26 cellular contexts compared by ENCODE assay signal in the genomic region with DNA sequence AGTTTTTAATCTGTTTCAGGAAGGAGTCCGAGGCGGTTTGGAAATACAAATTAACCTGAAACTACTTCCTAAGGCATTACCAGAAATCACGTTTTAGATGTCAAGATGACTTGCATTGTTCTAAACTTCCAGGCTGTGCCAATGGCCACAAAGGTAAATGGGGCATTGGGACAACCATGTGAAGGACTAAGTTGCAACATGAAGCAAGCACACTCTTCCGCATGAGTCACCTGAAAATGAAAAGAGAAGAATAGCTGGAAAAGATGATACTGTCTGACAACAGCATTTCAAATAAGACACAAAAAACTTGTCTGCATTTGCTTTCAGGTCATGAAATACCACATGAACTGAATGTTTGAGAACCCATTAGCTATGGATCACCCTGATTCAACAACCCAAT.
DNase-seq lines count a peak whose midpoint lies in the region; ATAC-seq and TF ChIP-seq lines count a peak whose summit lies in the region.
"Had no signal": no experiment of that assay in that cellular context is flagged by ENCODE, and none has a peak within 500 bp of the region (broad histone marks: within the 10 kb centered on the region; RNA-seq: fewer than 3 reads in every experiment).

No MANE protein-coding gene starts in this region.

- H3K4me3 ChIP-seq in endodermal cell (ENCODE audit: low read length) (no peak overlapping the region), mesenchymal stem cell (ENCODE audit: insufficient read depth in 1 of 2, low read depth in 1 of 2, low read length in 2 of 2) (no peak overlapping the region)
- H3K4me3 ChIP-seq: cardiac muscle cell, coronary artery had no signal

- peaks cover 14% of the 10 kb centered on the region for H3K4me1 ChIP-seq in endodermal cell (ENCODE audit: control insufficient read depth, insufficient read depth, low read length)
- H3K4me1 ChIP-seq in mesenchymal stem cell (ENCODE audit: control insufficient read depth, insufficient read depth, low read depth, low read length) = peaks cover 4% of the 10 kb centered on the region

- H3K18ac ChIP-seq in mesenchymal stem cell (ENCODE audit: low read depth in 1 of 2, low read length in 2 of 2) = peak overlapping the region; percentile 34 to 94

- H3K4me1 Mint-ChIP-seq in endodermal cell (peaks cover 15% of the 10 kb centered on the region), T-helper 17 cell (no peaks in the 10 kb centered on the region)
- H3K4me1 Mint-ChIP-seq: activated CD4-positive, alpha-beta memory T cell treated with anti-CD3 and anti-CD28 coated beads, Interleukin-2, amount 10 ng/mL, durations not matched to agents 7 days and 5 days; CD4-positive, CD25-positive, alpha-beta regulatory T cell had no signal

- no peak overlapping the region for H3K14ac ChIP-seq in mesenchymal stem cell (ENCODE audit: low read length in 2 of 2)

- CTCF ChIA-PET in RWPE1 (lab: Yijun Ruan, JAX) = no interaction called here

- H3K4me3 Mint-ChIP-seq in endodermal cell = no peak overlapping the region
- H3K4me3 Mint-ChIP-seq in T-helper 17 cell = no peak overlapping the region
- H3K4me3 Mint-ChIP-seq: activated CD4-positive, alpha-beta memory T cell treated with anti-CD3 and anti-CD28 coated beads, Interleukin-2, amount 10 ng/mL, durations not matched to agents 7 days and 5 days; CD4-positive, CD25-positive, alpha-beta regulatory T cell; immature natural killer cell; natural killer cell treated with Interleukin-12 subunit alpha and Interleukin-12 subunit beta and Interleukin-15 and Interleukin-18, amount 100 ng/mL, for 72 hours had no signal

- H3K36me3 Mint-ChIP-seq in endodermal cell (ENCODE audit: low read depth) (no peaks in the 10 kb centered on the region), T-helper 17 cell (ENCODE audit: low read depth) (no peaks in the 10 kb centered on the region)
- H3K36me3 Mint-ChIP-seq: activated naive CD4-positive, alpha-beta T cell treated with anti-CD3 and anti-CD28 coated beads, Interleukin-2, amount 50 U/mL, for 72 hours; CD4-positive, CD25-positive, alpha-beta regulatory T cell; immature natural killer cell; natural killer cell treated with Interleukin-12 subunit alpha and Interleukin-12 subunit beta and Interleukin-15 and Interleukin-18, amount 100 ng/mL, for 72 hours had no signal

- H2AK5ac ChIP-seq in mesenchymal stem cell (ENCODE audit: low read length, severe bottlenecking) = peak overlapping the region; percentile 87

- H2BK15ac ChIP-seq in mesenchymal stem cell (ENCODE audit: low read depth, poor library complexity, severe bottlenecking) = no peak overlapping the region

- no peak overlapping the region for H4K8ac ChIP-seq in mesenchymal stem cell (ENCODE audit: low read length)

- H3K9me3 Mint-ChIP-seq in endodermal cell = peaks cover 8% of the 10 kb centered on the region
- H3K9me3 Mint-ChIP-seq: activated CD4-positive, alpha-beta memory T cell treated with anti-CD3 and anti-CD28 coated beads, Interleukin-2, amount 10 ng/mL, durations not matched to agents 7 days and 5 days; activated T-helper 2 cell treated with anti-CD3 and anti-CD28 coated beads, Interferon-gamma antibody, Interleukin-2, Interleukin-4, amounts not matched to agents 10 μg/mL and 5 μg/mL and 100 μg/mL, durations not matched to agents 14 hours and 24 hours and 36 hours; natural killer cell treated with Interleukin-12 subunit alpha and Interleukin-12 subunit beta and Interleukin-15 and Interleukin-18, amount 100 ng/mL, for 72 hours had no signal

- WGBS in endodermal cell (ENCODE audit: insufficient coverage in 1 of 2, insufficient read length in 1 of 2), 2 experiments = 85 to 100% methylated on average over 4 of the region's 4 CpGs
- 98% methylated on average over 4 of the region's 4 CpGs for WGBS in mesenchymal stem cell

- H3K4ac ChIP-seq in mesenchymal stem cell (ENCODE audit: low read depth in 1 of 2, low read length in 2 of 2) = peak overlapping the region; percentile 57 to 96

- H3K27me3 Mint-ChIP-seq in endodermal cell (ENCODE audit: insufficient read depth) (peaks cover 8% of the 10 kb centered on the region), T-helper 17 cell (peaks cover 5% of the 10 kb centered on the region)
- H3K27me3 Mint-ChIP-seq: natural killer cell treated with Interleukin-12 subunit alpha and Interleukin-12 subunit beta and Interleukin-15 and Interleukin-18, amount 100 ng/mL, for 72 hours had no signal

- H3K27ac ChIP-seq in RWPE1 (no peak overlapping the region), endodermal cell (ENCODE audit: low read depth, low read length) (no peak overlapping the region), mesenchymal stem cell (ENCODE audit: low read length, poor library complexity, severe bottlenecking) (no peak overlapping the region)
- H3K27ac ChIP-seq: cardiac muscle cell, coronary artery had no signal

- H3K27ac Mint-ChIP-seq in endodermal cell (peak overlapping the region; percentile 65), T-helper 17 cell (no peak overlapping the region)
- H3K27ac Mint-ChIP-seq: activated CD4-positive, alpha-beta memory T cell treated with anti-CD3 and anti-CD28 coated beads, Interleukin-2, amount 10 ng/mL, durations not matched to agents 7 days and 5 days; activated naive CD4-positive, alpha-beta T cell treated with anti-CD3 and anti-CD28 coated beads, Interleukin-2, amount 50 U/mL, for 72 hours; activated T-helper 2 cell treated with anti-CD3 and anti-CD28 coated beads, Interferon-gamma antibody, Interleukin-2, Interleukin-4, amounts not matched to agents 10 μg/mL and 5 μg/mL and 100 μg/mL, durations not matched to agents 14 hours and 24 hours and 36 hours; immature natural killer cell; natural killer cell treated with Interleukin-12 subunit alpha and Interleukin-12 subunit beta and Interleukin-15 and Interleukin-18, amount 100 ng/mL, for 72 hours had no signal

- DNase-seq in RWPE1 (ENCODE audit: low spot score) = peak; percentile 45
- DNase-seq in endodermal cell = no peak
- DNase-seq in mesenchymal stem cell = no peak
- DNase-seq in T-helper 17 cell = no peak
- DNase-seq in CD1c-positive myeloid dendritic cell (ENCODE audit: extremely low spot score) = no peak
- DNase-seq: activated CD4-positive, alpha-beta memory T cell treated with anti-CD3 and anti-CD28 coated beads, Interleukin-2, amount 10 ng/mL, durations not matched to agents 7 days and 5 days; anterior cingulate cortex; CD4-positive, CD25-positive, alpha-beta regulatory T cell; HCEC 1CT; hypothalamus; immature natural killer cell; NCI-H1417 treated with DMSO at 0.1 percent for 48 hours; NCI-H2081; NCI-H446; NCI-H774; stimulated activated CD4-positive, alpha-beta T cell treated with anti-CD3 and anti-CD28 coated beads, Interleukin-2, amount 100 ng/mL, for 24 hours; T-helper 1 cell; trophoblast cell had no signal

- POLR2A ChIA-PET in RWPE1 (lab: Yijun Ruan, JAX; ENCODE audit: low non-redundant PET) = no interaction called here

- H3K79me1 ChIP-seq in mesenchymal stem cell (replicated peaks; ENCODE audit: low read length, poor library complexity, severe bottlenecking) = peaks cover 3% of the 10 kb centered on the region

- no peaks in the 10 kb centered on the region for H3K9me3 ChIP-seq in endodermal cell (ENCODE audit: control insufficient read depth, low read length)
- H3K9me3 ChIP-seq in mesenchymal stem cell (ENCODE audit: control insufficient read depth, low read length) = peaks cover 3% of the 10 kb centered on the region
- no peaks in the 10 kb centered on the region for H3K9me3 ChIP-seq in T-helper 17 cell (ENCODE audit: control insufficient read depth, low read length, poor library complexity, severe bottlenecking)

- peaks cover 31% of the 10 kb centered on the region for H3K27me3 ChIP-seq in endodermal cell (ENCODE audit: control insufficient read depth, insufficient read depth, low read length, poor library complexity, severe bottlenecking)
- H3K27me3 ChIP-seq in mesenchymal stem cell (ENCODE audit: control insufficient read depth in 1 of 2, insufficient read depth in 1 of 2, low read length in 2 of 2) = no peaks in the 10 kb centered on the region
- H3K27me3 ChIP-seq: cardiac muscle cell had no signal

- TF ChIP-seq CTCF in RWPE1 (conservative IDR thresholded peaks at IDR 0.05; ENCODE audit: low read depth) (no peak), endodermal cell (conservative IDR thresholded peaks at IDR 0.05) (no peak)

- no peak overlapping the region for H2AFZ ChIP-seq in mesenchymal stem cell (ENCODE audit: low read depth, low read length)

- H2BK120ac ChIP-seq in mesenchymal stem cell (ENCODE audit: low read depth, low read length) = no peak overlapping the region

- H2BK12ac ChIP-seq in mesenchymal stem cell (ENCODE audit: low read length in 2 of 2) = peak overlapping the region; percentile 83 to 88

- H3K4me2 ChIP-seq in mesenchymal stem cell (ENCODE audit: low read length, poor library complexity, severe bottlenecking) = no peak overlapping the region

- H4K91ac ChIP-seq in mesenchymal stem cell (ENCODE audit: low read length) = peak overlapping the region; percentile 85

- ATAC-seq in GM21576 (IDR thresholded peaks at IDR 0.05; ENCODE audit: unreplicated experiment) (no peak), T-helper 17 cell (no peak), GM21529 (IDR thresholded peaks at IDR 0.05; ENCODE audit: unreplicated experiment) (no peak)
- ATAC-seq: activated CD4-positive, CD25-positive, alpha-beta regulatory T cell treated with anti-CD3 and anti-CD28 coated beads, Interleukin-2, amount 50 U/mL, for 24 hours; activated naive CD4-positive, alpha-beta T cell treated with anti-CD3 and anti-CD28 coated beads, Interleukin-2, amount 50 U/mL, for 72 hours; natural killer cell treated with Interleukin-12 subunit alpha and Interleukin-12 subunit beta and Interleukin-15 and Interleukin-18, amount 100 ng/mL, for 72 hours had no signal

- H3K36me3 ChIP-seq in endodermal cell (ENCODE audit: control insufficient read depth, insufficient read depth, low read length) = no peaks in the 10 kb centered on the region
- H3K36me3 ChIP-seq in mesenchymal stem cell (ENCODE audit: control insufficient read depth in 1 of 2, insufficient read depth in 2 of 2, low read depth in 1 of 2, low read length in 2 of 2) = no peaks in the 10 kb centered on the region
- H3K36me3 ChIP-seq: cardiac muscle cell had no signal

- H3K23ac ChIP-seq in mesenchymal stem cell (ENCODE audit: low read length in 2 of 2) = no peak overlapping the region

- H3K9ac ChIP-seq in endodermal cell (ENCODE audit: extremely low read depth, low read length, poor library complexity, severe bottlenecking) (no peak overlapping the region), mesenchymal stem cell (ENCODE audit: low read length) (no peak overlapping the region)

- no peak overlapping the region for H2BK5ac ChIP-seq in mesenchymal stem cell (ENCODE audit: low read depth, low read length, poor library complexity, severe bottlenecking)
